8 cellular contexts compared by ENCODE assay signal in genomic region chr10:117780411-117780810, GRCh38.
"Had no signal": no experiment of that assay in that cellular context is flagged by ENCODE, and none has a peak within 500 bp of the region (broad histone marks: within the 10 kb centered on the region; RNA-seq: fewer than 3 reads in every experiment).

No MANE protein-coding gene starts in this region.

- FAIRE-seq: G401.6, GM12878, GM12891, GM12892, GM18507, GM19239 had no signal

- DNase-seq: GDM1, GF-D8 had no signal

- ATAC-seq: GM12878 had no signal

- H3K4me3 ChIP-seq: GM12878 had no signal
